ENCODE assay signal across 9 cellular contexts in the genomic region with DNA sequence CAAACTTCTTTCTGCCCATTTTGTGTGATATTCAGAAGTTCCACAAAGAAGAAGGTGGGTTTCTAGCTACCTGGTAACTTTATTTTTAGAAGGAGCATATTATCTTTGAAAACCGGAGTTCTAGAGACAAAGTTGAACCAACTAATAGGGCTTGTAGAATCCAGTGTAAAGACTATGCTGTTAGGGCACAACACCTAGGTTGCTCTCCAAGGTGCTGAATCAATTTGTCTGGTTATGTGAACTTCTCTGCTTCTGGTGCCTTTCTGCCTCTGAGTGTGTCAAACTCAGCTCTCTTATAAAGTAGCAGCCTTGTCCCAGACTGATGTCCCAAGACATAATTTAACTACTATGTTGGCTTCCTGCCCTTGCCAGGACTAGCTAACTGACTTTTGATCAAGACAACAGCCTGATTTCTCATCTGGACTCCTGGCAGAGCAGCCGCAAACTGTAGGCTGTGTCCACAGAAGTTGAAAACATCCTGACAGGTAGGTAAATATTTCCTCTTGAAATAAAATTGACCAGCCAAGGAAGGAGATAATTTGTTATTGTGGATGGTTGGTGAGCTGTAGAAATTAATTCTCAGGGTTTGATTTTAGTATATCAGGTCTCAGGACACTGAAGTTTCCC.
DNase-seq lines count a peak whose midpoint lies in the region; ATAC-seq, FAIRE-seq and TF ChIP-seq lines count a peak whose summit lies in the region.
"Had no signal": no experiment of that assay in that cellular context is flagged by ENCODE, and none has a peak within 500 bp of the region (broad histone marks: within the 10 kb centered on the region; RNA-seq: fewer than 3 reads in every experiment).

No MANE protein-coding gene starts in this region.

- no peak overlapping the region for H3K4me3 ChIP-seq in NB4 (ENCODE audit: low read depth, low read length)

- TF ChIP-seq CTCF in NB4 (IDR thresholded peaks at IDR 0.05; ENCODE audit: low read depth, low read length) = no peak

- TF ChIP-seq POLR2A in NB4 (IDR thresholded peaks at IDR 0.05; ENCODE audit: extremely low read depth, insufficient read length) = no peak

- DNase-seq in GM19239 (ENCODE audit: insufficient read length, low spot score) (peak; percentile 12), NB4 (ENCODE audit: low read depth) (peak; percentile 58), dermis blood vessel endothelial cell (peak; percentile 72), mucosa of gallbladder (ENCODE audit: low spot score) (peak; percentile 37), T-helper 9 cell (no peak)
- no peak for DNase-seq in activated CD8-positive, alpha-beta memory T cell treated with anti-CD3 and anti-CD28 coated beads, Interleukin-2, amount 50 U/mL, for 48 hours
- no peak for DNase-seq in stimulated activated CD4-positive, alpha-beta T cell treated with anti-CD3 and anti-CD28 coated beads, Interleukin-12 subunit alpha, Interleukin-12 subunit beta, amount 100 ng/mL, for 4 hours

- no peak for ATAC-seq in HG03139 (IDR thresholded peaks at IDR 0.05; ENCODE audit: unreplicated experiment)
- ATAC-seq: naive thymus-derived CD8-positive, alpha-beta T cell had no signal

- peak; percentile 66 for FAIRE-seq in GM19239 (lab: Jason Lieb, UNC)

Comparison
In these comparisons a context has a peak if more than half of its experiments do, and no peak if none do; other contexts are left out.
1. DNase-seq: peak in GM19239 (single experiment), NB4 (single experiment), dermis blood vessel endothelial cell (single experiment) and mucosa of gallbladder (single experiment); none in T-helper 9 cell (single experiment), activated CD8-positive, alpha-beta memory T cell treated with anti-CD3 and anti-CD28 coated beads, Interleukin-2, amount 50 U/mL, for 48 hours (single experiment) and stimulated activated CD4-positive, alpha-beta T cell treated with anti-CD3 and anti-CD28 coated beads, Interleukin-12 subunit alpha, Interleukin-12 subunit beta, amount 100 ng/mL, for 4 hours (single experiment).